ENCODE assay signal across 1 cellular context in genomic region chr17:35764123-35764991, GRCh38.
TF ChIP-seq lines count a peak whose summit lies in the region.

No MANE protein-coding gene starts in this region.

TF ChIP-seq in HEK293, 187 proteins besides CTCF, POLR2A, EP300 and RAD21 (continued from another document and continues in another):
- TF ChIP-seq ZBTB44 (tag by site-specific recombination; IDR thresholded peaks at IDR 0.05) (peak; percentile 66), SCRT2 (tag by site-specific recombination; IDR thresholded peaks at IDR 0.05) (peak; percentile 96), ZBTB10 (tag by site-specific recombination; IDR thresholded peaks at IDR 0.05) (peak; percentile 76; the same call in 1 of the 2 replicates), KLF1 (tag by site-specific recombination; IDR thresholded peaks at IDR 0.05) (peak; percentile 41; the same call in 1 of the 2 replicates), ZNF239 (tag by site-specific recombination; IDR thresholded peaks at IDR 0.05) (no peak), KLF16 (tag by site-specific recombination; IDR thresholded peaks at IDR 0.05) (peak; percentile 67), PRDM6 (tag by site-specific recombination; IDR thresholded peaks at IDR 0.05) (no peak), ZNF660 (tag by site-specific recombination; IDR thresholded peaks at IDR 0.05) (peak; percentile 92), ZBTB8A (tag by site-specific recombination; IDR thresholded peaks at IDR 0.05) (peak; percentile 92), ZNF133 (tag by site-specific recombination; IDR thresholded peaks at IDR 0.05) (no peak), ZNF350 (tag by site-specific recombination; IDR thresholded peaks at IDR 0.05) (no peak), OSR2 (tag by site-specific recombination; IDR thresholded peaks at IDR 0.05) (peak; percentile 52; the same call in 1 of the 2 replicates), IKZF3 (tag by site-specific recombination; IDR thresholded peaks at IDR 0.05) (peak; percentile 87), PRDM10 (tag by site-specific recombination; IDR thresholded peaks at IDR 0.05) (peak; percentile 68), ZNF394 (tag by site-specific recombination; IDR thresholded peaks at IDR 0.05; ENCODE audit: borderline replicate concordance) (peak; percentile 88; the same call in 1 of the 2 replicates), SP2 (tag by site-specific recombination; IDR thresholded peaks at IDR 0.05) (peak; percentile 77), ZBTB26 (tag by site-specific recombination; optimal IDR thresholded peaks at IDR 0.05) (peak; percentile 97), PBX3 (CRISPR knock-in tag; IDR thresholded peaks at IDR 0.05) (peak; percentile 41; the same call in 1 of the 2 replicates), AEBP2 (tag by site-specific recombination; IDR thresholded peaks at IDR 0.05; ENCODE audit: borderline replicate concordance) (no peak), ZBTB11 (tag by site-specific recombination; conservative IDR thresholded peaks at IDR 0.05; ENCODE audit: low read depth) (0 out of 2 replicates have a peak, but pooled peaks have one; percentile 17), ZBTB48 (tag by site-specific recombination; IDR thresholded peaks at IDR 0.05) (peak; percentile 99), ZNF768 (tag by site-specific recombination; IDR thresholded peaks at IDR 0.05) (no peak), ZSCAN4 (tag by site-specific recombination; IDR thresholded peaks at IDR 0.05) (no peak), KLF10 (tag by site-specific recombination; IDR thresholded peaks at IDR 0.05) (peak; percentile 43), ZNF561 (tag by site-specific recombination; IDR thresholded peaks at IDR 0.05; ENCODE audit: borderline replicate concordance) (peak; percentile 85; the same call in 1 of the 2 replicates), ZNF324 (tag by site-specific recombination; IDR thresholded peaks at IDR 0.05) (peak; percentile 44; the same call in 1 of the 2 replicates), ZNF366 (tag by site-specific recombination; conservative IDR thresholded peaks at IDR 0.05) (0 out of 2 replicates have a peak, but pooled peaks have one; percentile 12), SCRT1 (tag by site-specific recombination; IDR thresholded peaks at IDR 0.05; ENCODE audit: borderline replicate concordance) (peak; percentile 43; the same call in 1 of the 2 replicates), ZNF629 (tag by site-specific recombination; IDR thresholded peaks at IDR 0.05) (peak; percentile 43; the same call in 1 of the 2 replicates), ZNF76 (tag by site-specific recombination; IDR thresholded peaks at IDR 0.05; ENCODE audit: borderline replicate concordance, low read depth) (peak; percentile 86), ZSCAN5A (tag by site-specific recombination; IDR thresholded peaks at IDR 0.05) (0 out of 2 replicates have a peak, but pooled peaks have one; percentile 41), BCL11B (tag by site-specific recombination; IDR thresholded peaks at IDR 0.05; ENCODE audit: low read depth) (peak; percentile 82), RBAK (tag by site-specific recombination; IDR thresholded peaks at IDR 0.05) (0 out of 2 replicates have a peak, but pooled peaks have one; percentile 8), SP3 (tag by site-specific recombination; IDR thresholded peaks at IDR 0.05) (peak; percentile 54)
